In genomic region chr3:71432044-71432970, GRCh38 we compare ENCODE assay signal across 11 cellular contexts.
DNase-seq lines count a peak whose midpoint lies in the region; ATAC-seq and TF ChIP-seq lines count a peak whose summit lies in the region.
"Had no signal": no experiment of that assay in that cellular context is flagged by ENCODE, and none has a peak within 500 bp of the region (broad histone marks: within the 10 kb centered on the region; RNA-seq: fewer than 3 reads in every experiment).

No MANE protein-coding gene starts in this region.

- H3K27me3 ChIP-seq in right atrium auricular region (no peaks in the 10 kb centered on the region), breast epithelium (no peaks in the 10 kb centered on the region), left lung (no peaks in the 10 kb centered on the region), aorta (ENCODE audit: control insufficient read depth in 1 of 2, insufficient read depth in 2 of 2, low read length in 1 of 2) (no peaks in the 10 kb centered on the region)
- H3K27me3 ChIP-seq: colonic mucosa, transverse colon had no signal

- no peaks in the 10 kb centered on the region for H3K9me3 ChIP-seq in right atrium auricular region
- no peaks in the 10 kb centered on the region for H3K9me3 ChIP-seq in breast epithelium
- H3K9me3 ChIP-seq in left lung: no peaks in the 10 kb centered on the region
- H3K9me3 ChIP-seq in aorta (ENCODE audit: control insufficient read depth, low read length): no peaks in the 10 kb centered on the region
- H3K9me3 ChIP-seq: colonic mucosa, transverse colon had no signal

- peaks cover 0 to 31% of the 10 kb centered on the region in 2 donors for H3K4me1 ChIP-seq in right atrium auricular region
- H3K4me1 ChIP-seq in breast epithelium: peaks cover 4 to 8% of the 10 kb centered on the region in 2 donors
- peaks cover 10 to 26% of the 10 kb centered on the region in 2 donors for H3K4me1 ChIP-seq in left lung
- peaks cover 2 to 5% of the 10 kb centered on the region in 2 donors for H3K4me1 ChIP-seq in aorta (ENCODE audit: control insufficient read depth in 1 of 2, insufficient read depth in 2 of 2, low read length in 2 of 2)

- 46 to 52% methylated on average over 17 of the region's 17 CpGs for WGBS in aorta, 2 donors

- H3K27ac ChIP-seq in right atrium auricular region (peak overlapping the region in 1 of 2 donors; percentile 6), breast epithelium (peak overlapping the region; percentile 4 to 36), left lung (peak overlapping the region in 1 of 2 donors; percentile 24), aorta (ENCODE audit: low read depth in 1 of 2, low read length in 2 of 2) (peak overlapping the region in 1 of 2 donors; percentile 41)
- H3K27ac ChIP-seq: colonic mucosa had no signal

- ATAC-seq in Right ventricle myocardium inferior (peak; percentile 21), left lung (peak; percentile 33), aorta (ENCODE audit: low FRiP score) (peak; percentile 60), GM19351 (IDR thresholded peaks at IDR 0.05; ENCODE audit: unreplicated experiment) (no peak), GM21515 (IDR thresholded peaks at IDR 0.05; ENCODE audit: unreplicated experiment) (no peak), GM21367 (IDR thresholded peaks at IDR 0.05; ENCODE audit: unreplicated experiment) (no peak)

- TF ChIP-seq CTCF in right atrium auricular region (IDR thresholded peaks at IDR 0.05) (no peak), breast epithelium (IDR thresholded peaks at IDR 0.05) (no peak), left lung (IDR thresholded peaks at IDR 0.05) (no peak)

- no peak for TF ChIP-seq POLR2A in breast epithelium (IDR thresholded peaks at IDR 0.05)

- H3K36me3 ChIP-seq in right atrium auricular region: no peaks in the 10 kb centered on the region
- no peaks in the 10 kb centered on the region for H3K36me3 ChIP-seq in breast epithelium
- H3K36me3 ChIP-seq in left lung: no peaks in the 10 kb centered on the region
- no peaks in the 10 kb centered on the region for H3K36me3 ChIP-seq in aorta (ENCODE audit: control insufficient read depth in 1 of 2, insufficient read depth in 2 of 2, low read length in 1 of 2)
- H3K36me3 ChIP-seq: colonic mucosa, transverse colon had no signal

- no peak overlapping the region for H3K4me3 ChIP-seq in right atrium auricular region
- no peak overlapping the region for H3K4me3 ChIP-seq in breast epithelium
- H3K4me3 ChIP-seq in left lung: no peak overlapping the region
- no peak overlapping the region for H3K4me3 ChIP-seq in aorta (ENCODE audit: low read length in 2 of 2)
- H3K4me3 ChIP-seq: colonic mucosa, transverse colon had no signal

- intact Hi-C loops in Right ventricle myocardium inferior (cut with DNase I) (loop anchor here (5.0 kb wide), 1 partner anchor 150 kb away; the partner anchor contains the start of gene FOXP1), breast epithelium (cut with DNase I; ENCODE audit: low total_unique reads) (loop anchor here (5.0 kb wide), 1 partner anchor 150 kb away; the partner anchor contains the start of gene FOXP1), left lung (cut with DNase I) (no loop called here), aorta (cut with DNase I) (loop anchor here in 1 of 2 donors (5.0 to 10.0 kb wide), 2 partner anchors 62 to 150 kb away; partner anchors contain the start of gene FOXP1)

- peak; percentile 67 for DNase-seq in Right ventricle myocardium inferior (ENCODE audit: missing footprints)
- DNase-seq in right atrium auricular region (ENCODE audit: low spot score): no peak
- DNase-seq in breast epithelium (ENCODE audit: low spot score in 2 of 2): no peak
- DNase-seq in left lung: no peak
- no peak for DNase-seq in aorta
- DNase-seq: colonic mucosa, mesendoderm, transverse colon had no signal

Comparison
In these comparisons a context has a peak if more than half of its experiments do, and no peak if none do; other contexts are left out.
1. ATAC-seq: peak in Right ventricle myocardium inferior (single experiment), left lung (single experiment) and aorta (single experiment); none in GM19351 (single experiment), GM21515 (single experiment) and GM21367 (single experiment).
2. intact Hi-C loops: an anchor here in Right ventricle myocardium inferior (5.0 kb wide) and breast epithelium (5.0 kb wide); none called in left lung.